Comparison of ENCODE assay signal across 17 cellular contexts in genomic region chr3:25097023-25097422, GRCh38.
DNase-seq lines count a peak whose midpoint lies in the region; ATAC-seq, FAIRE-seq and TF ChIP-seq lines count a peak whose summit lies in the region.
"Had no signal": no experiment of that assay in that cellular context is flagged by ENCODE, and none has a peak within 500 bp of the region (broad histone marks: within the 10 kb centered on the region; RNA-seq: fewer than 3 reads in every experiment).

No MANE protein-coding gene starts in this region.

- WGBS in lower leg skin, 2 donors: 89 to 93% methylated on average over 3 of the region's 3 CpGs
- WGBS in suprapubic skin: 86% methylated on average over 3 of the region's 3 CpGs

- intact Hi-C loops in OCI-LY7 (cut with micrococcal nuclease; ENCODE audit: unreplicated experiment) (no loop called here), lower leg skin (cut with DNase I; ENCODE audit: low total_unique reads) (no loop called here), kidney (cut with DNase I) (no loop called here)

- H3K79me2 ChIP-seq in OCI-LY7 (ENCODE audit: insufficient read depth, low read depth, low read length): no peaks in the 10 kb centered on the region

- no peak for TF ChIP-seq POLR2A in lower leg skin (IDR thresholded peaks at IDR 0.05)
- no peak for TF ChIP-seq POLR2A in suprapubic skin (IDR thresholded peaks at IDR 0.05)

- no peak overlapping the region for H2AFZ ChIP-seq in OCI-LY7 (ENCODE audit: low read length)

- TF ChIP-seq CTCF in OCI-LY7 (conservative IDR thresholded peaks at IDR 0.05; ENCODE audit: low read length) (no peak), lower leg skin (IDR thresholded peaks at IDR 0.05) (no peak), suprapubic skin (IDR thresholded peaks at IDR 0.05) (no peak), kidney (IDR thresholded peaks at IDR 0.05; ENCODE audit: borderline replicate concordance, extremely low read depth, insufficient read depth) (no peak)

- H3K4me3 ChIP-seq in OCI-LY7 (ENCODE audit: low read depth, low read length, poor library complexity, severe bottlenecking) (no peak overlapping the region), lower leg skin (ENCODE audit: low read depth, poor library complexity, severe bottlenecking) (no peak overlapping the region), suprapubic skin (no peak overlapping the region), kidney (ENCODE audit: low read length in 2 of 2) (no peak overlapping the region)

- no peak overlapping the region for H3K9ac ChIP-seq in kidney (ENCODE audit: low read length in 2 of 2)

- ATAC-seq in GM18867 (IDR thresholded peaks at IDR 0.05; ENCODE audit: unreplicated experiment): peak; percentile 62
- ATAC-seq: CD8-positive, alpha-beta T cell had no signal

- BruUV-seq in OCI-LY7 (replicated peaks; lab: Mats Ljungman, UMichigan): no TSS peak

- POLR2A ChIA-PET in OCI-LY7 (lab: Charles Lee): no interaction called here

- no peaks in the 10 kb centered on the region for H4K20me1 ChIP-seq in OCI-LY7 (ENCODE audit: insufficient read depth, low read length)

- H3K4me2 ChIP-seq in OCI-LY7 (ENCODE audit: low read length): peak overlapping the region; percentile 14; the same call in 1 of the 2 replicates

- in situ Hi-C loops in Caki2 (cut with HindIII; ENCODE audit: low pct_unique_long_range_greater_than_20kb, low sequenced_read_pairs): no loop called here

- H3K9me3 ChIP-seq in OCI-LY7 (ENCODE audit: low read length) (no peaks in the 10 kb centered on the region), suprapubic skin (no peaks in the 10 kb centered on the region), kidney (ENCODE audit: control insufficient read depth in 1 of 2, low read length in 2 of 2) (no peaks in the 10 kb centered on the region)
- H3K9me3 ChIP-seq: BE2C had no signal

- CTCF ChIA-PET in OCI-LY7 (lab: Charles Lee; ENCODE audit: unreplicated experiment): no interaction called here

- no peak for TF ChIP-seq EP300 in suprapubic skin (IDR thresholded peaks at IDR 0.05)

- H3K36me3 ChIP-seq in OCI-LY7 (ENCODE audit: insufficient read depth, low read length) (no peaks in the 10 kb centered on the region), suprapubic skin (no peaks in the 10 kb centered on the region), kidney (ENCODE audit: control insufficient read depth in 1 of 2, insufficient read depth in 2 of 2, low read length in 2 of 2) (no peaks in the 10 kb centered on the region)
- H3K36me3 ChIP-seq: BE2C had no signal

- H3K4me1 ChIP-seq in OCI-LY7 (ENCODE audit: insufficient read depth, low read length, poor library complexity, severe bottlenecking) (peaks cover 15% of the 10 kb centered on the region), suprapubic skin (no peaks in the 10 kb centered on the region), kidney (ENCODE audit: control insufficient read depth in 1 of 2, insufficient read depth in 1 of 2, low read depth in 1 of 2, low read length in 2 of 2) (no peaks in the 10 kb centered on the region)
- H3K4me1 ChIP-seq: BE2C had no signal

- no peaks in the 10 kb centered on the region for H3K9me2 ChIP-seq in OCI-LY7 (ENCODE audit: insufficient read depth, low read length)

- no peaks in the 10 kb centered on the region for H3K27me3 ChIP-seq in suprapubic skin
- H3K27me3 ChIP-seq: BE2C had no signal

- no peak for FAIRE-seq in kidney (lab: Jason Lieb, UNC)
- FAIRE-seq: HTR-8/SVneo had no signal

- H3K27ac ChIP-seq in OCI-LY7 (ENCODE audit: low read depth, low read length, poor library complexity, severe bottlenecking) (no peak overlapping the region), suprapubic skin (no peak overlapping the region), kidney (ENCODE audit: low read depth in 2 of 2, low read length in 2 of 2) (no peak overlapping the region)

- DNase-seq in Caki2 (ENCODE audit: low read depth) (peak; percentile 20), OCI-LY7 (ENCODE audit: low spot score) (peak; percentile 15), kidney tubule cell (ENCODE audit: low spot score) (peak; percentile 60), lower leg skin (ENCODE audit: low spot score in 2 of 2) (no peak), C1 segment of cervical spinal cord (lab: John Stamatoyannopoulos, UW) (no peak), suprapubic skin (ENCODE audit: low spot score in 2 of 2) (no peak), kidney (no peak)
- DNase-seq: BE2C; CD8-positive, alpha-beta T cell; GDM1; H9; IMR-90; NCI-H1417 treated with DMSO at 0.1 percent for 48 hours; NCI-H187 treated with DMSO at 0.1 percent for 48 hours; NCI-H526 had no signal

Comparison
In these comparisons a context has a peak if more than half of its experiments do, and no peak if none do; other contexts are left out.
1. DNase-seq: peak in Caki2 (single experiment), OCI-LY7 (single experiment) and kidney tubule cell (single experiment); none in lower leg skin (0 of 2), C1 segment of cervical spinal cord (0 of 14), suprapubic skin (0 of 2) and kidney (single experiment).